Comparison of ENCODE assay signal across 1 cellular context in the genomic region with DNA sequence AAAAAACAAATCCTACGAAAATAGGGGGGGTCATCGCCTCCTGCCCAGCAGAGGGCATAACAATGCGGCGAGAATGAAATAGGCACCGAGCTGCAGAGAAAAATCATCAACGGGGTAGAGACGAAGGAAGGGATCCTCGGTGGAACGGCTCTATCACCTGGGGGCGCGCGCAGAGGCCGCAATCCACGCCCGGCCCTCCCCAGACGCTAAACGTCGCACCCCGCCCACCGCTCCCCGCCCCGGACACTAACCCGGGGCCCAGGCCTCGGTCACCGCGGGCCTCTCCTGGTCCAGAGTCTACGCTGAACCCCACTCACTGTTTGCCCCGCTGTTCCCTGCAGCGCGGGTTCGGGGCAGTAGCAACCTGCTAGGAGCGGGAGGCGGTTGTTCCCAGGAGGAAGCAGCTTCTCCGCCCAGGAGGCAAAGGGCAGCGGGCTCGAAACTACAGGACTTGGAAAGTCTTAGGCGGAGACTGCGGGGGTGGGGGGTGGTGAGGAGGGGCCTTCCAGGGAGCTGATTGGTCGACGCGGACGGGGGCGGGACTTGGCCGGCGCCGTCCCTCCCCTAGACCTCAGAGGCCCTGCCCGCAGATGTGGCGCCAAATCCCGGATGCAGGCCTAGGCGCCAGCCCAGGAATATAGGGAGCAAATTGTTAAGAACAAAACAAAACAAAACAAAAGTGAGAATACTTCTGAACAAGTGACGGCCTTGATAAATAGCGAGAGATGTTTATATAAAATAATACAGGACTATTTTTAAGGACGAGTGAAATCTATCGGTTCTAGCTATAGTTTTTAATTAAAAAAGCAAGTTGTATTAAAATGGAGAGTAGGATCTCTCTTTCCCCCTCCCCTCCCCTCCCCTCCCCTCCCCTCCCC.
TF ChIP-seq lines count a peak whose summit lies in the region.

A gene with protein sequence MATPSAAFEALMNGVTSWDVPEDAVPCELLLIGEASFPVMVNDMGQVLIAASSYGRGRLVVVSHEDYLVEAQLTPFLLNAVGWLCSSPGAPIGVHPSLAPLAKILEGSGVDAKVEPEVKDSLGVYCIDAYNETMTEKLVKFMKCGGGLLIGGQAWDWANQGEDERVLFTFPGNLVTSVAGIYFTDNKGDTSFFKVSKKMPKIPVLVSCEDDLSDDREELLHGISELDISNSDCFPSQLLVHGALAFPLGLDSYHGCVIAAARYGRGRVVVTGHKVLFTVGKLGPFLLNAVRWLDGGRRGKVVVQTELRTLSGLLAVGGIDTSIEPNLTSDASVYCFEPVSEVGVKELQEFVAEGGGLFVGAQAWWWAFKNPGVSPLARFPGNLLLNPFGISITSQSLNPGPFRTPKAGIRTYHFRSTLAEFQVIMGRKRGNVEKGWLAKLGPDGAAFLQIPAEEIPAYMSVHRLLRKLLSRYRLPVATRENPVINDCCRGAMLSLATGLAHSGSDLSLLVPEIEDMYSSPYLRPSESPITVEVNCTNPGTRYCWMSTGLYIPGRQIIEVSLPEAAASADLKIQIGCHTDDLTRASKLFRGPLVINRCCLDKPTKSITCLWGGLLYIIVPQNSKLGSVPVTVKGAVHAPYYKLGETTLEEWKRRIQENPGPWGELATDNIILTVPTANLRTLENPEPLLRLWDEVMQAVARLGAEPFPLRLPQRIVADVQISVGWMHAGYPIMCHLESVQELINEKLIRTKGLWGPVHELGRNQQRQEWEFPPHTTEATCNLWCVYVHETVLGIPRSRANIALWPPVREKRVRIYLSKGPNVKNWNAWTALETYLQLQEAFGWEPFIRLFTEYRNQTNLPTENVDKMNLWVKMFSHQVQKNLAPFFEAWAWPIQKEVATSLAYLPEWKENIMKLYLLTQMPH (minus strand): TSS at position 467 of the 878 bp plus-strand sequence. CDS start 25,568 bp downstream, outside the sequence.

TF ChIP-seq in K562, 482 proteins besides CTCF, POLR2A, EP300 and RAD21 (continued from another document):
- TF ChIP-seq, protein P1, sequence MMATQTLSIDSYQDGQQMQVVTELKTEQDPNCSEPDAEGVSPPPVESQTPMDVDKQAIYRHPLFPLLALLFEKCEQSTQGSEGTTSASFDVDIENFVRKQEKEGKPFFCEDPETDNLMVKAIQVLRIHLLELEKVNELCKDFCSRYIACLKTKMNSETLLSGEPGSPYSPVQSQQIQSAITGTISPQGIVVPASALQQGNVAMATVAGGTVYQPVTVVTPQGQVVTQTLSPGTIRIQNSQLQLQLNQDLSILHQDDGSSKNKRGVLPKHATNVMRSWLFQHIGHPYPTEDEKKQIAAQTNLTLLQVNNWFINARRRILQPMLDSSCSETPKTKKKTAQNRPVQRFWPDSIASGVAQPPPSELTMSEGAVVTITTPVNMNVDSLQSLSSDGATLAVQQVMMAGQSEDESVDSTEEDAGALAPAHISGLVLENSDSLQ (IDR thresholded peaks at IDR 0.05), result no peak; the same call in 1 of the 2 replicates
- TF ChIP-seq MCM5 (IDR thresholded peaks at IDR 0.05; ENCODE audit: low read depth) (no peak), EHMT2 (IDR thresholded peaks at IDR 0.05) (peak; percentile 67; the same call in 1 of the 2 replicates), DMBX1 (CRISPR knock-in tag; IDR thresholded peaks at IDR 0.05; ENCODE audit: borderline replicate concordance) (no peak), POLR2G (IDR thresholded peaks at IDR 0.05; ENCODE audit: low read depth, low read length) (peak; percentile 94), SRF (CRISPR knock-in tag; IDR thresholded peaks at IDR 0.05) (no peak), POLR3A (IDR thresholded peaks at IDR 0.05; ENCODE audit: borderline replicate concordance, extremely low read depth, insufficient read depth, insufficient read length) (no peak), RBM15 (IDR thresholded peaks at IDR 0.05; ENCODE audit: insufficient read depth, low read length) (no peak), HNRNPK (IDR thresholded peaks at IDR 0.05; ENCODE audit: low read depth, low read length, poor library complexity, severe bottlenecking) (peak; percentile 85), TAF1 (IDR thresholded peaks at IDR 0.05; ENCODE audit: control insufficient read depth, extremely low read depth, insufficient read depth, low read length, severe bottlenecking) (peak; percentile 84), ZBTB17 (CRISPR knock-in tag; IDR thresholded peaks at IDR 0.05) (0 out of 2 replicates have a peak, but pooled peaks have one; percentile 54), PTTG1 (tag; IDR thresholded peaks at IDR 0.05; ENCODE audit: low read depth) (no peak), ZNF77 (CRISPR knock-in tag; IDR thresholded peaks at IDR 0.05) (no peak), U2AF1 (optimal IDR thresholded peaks at IDR 0.05; ENCODE audit: low read depth, low read length) (no peak), GABPA (tag; conservative IDR thresholded peaks at IDR 0.05; ENCODE audit: low read depth) (peak; percentile 53), DIDO1 (tag; IDR thresholded peaks at IDR 0.05; ENCODE audit: low read depth) (no peak), GABPB2 (CRISPR knock-in tag; conservative IDR thresholded peaks at IDR 0.05) (no peak), KAT7 (CRISPR knock-in tag; IDR thresholded peaks at IDR 0.05; ENCODE audit: borderline replicate concordance) (peak; percentile 93; the same call in 1 of the 2 replicates), XRCC4 (IDR thresholded peaks at IDR 0.05; ENCODE audit: extremely low read depth, insufficient read depth, insufficient read length) (no peak), JUN (IDR thresholded peaks at IDR 0.05; ENCODE audit: borderline replicate concordance, low read depth, low read length) (peak; percentile 4; the same call in 1 of the 2 replicates), JUN (CRISPR knock-in tag; IDR thresholded peaks at IDR 0.05; ENCODE audit: borderline replicate concordance) (no peak), NFATC3 (IDR thresholded peaks at IDR 0.05) (no peak), PPARD (CRISPR knock-in tag; IDR thresholded peaks at IDR 0.05) (no peak), ETS2 (tag; IDR thresholded peaks at IDR 0.05; ENCODE audit: borderline replicate concordance, poor library complexity, severe bottlenecking) (no peak), RBM39 (optimal IDR thresholded peaks at IDR 0.05; ENCODE audit: low read depth, low read length) (no peak), RCOR1 (IDR thresholded peaks at IDR 0.05; ENCODE audit: borderline replicate concordance in 1 of 2, low read depth in 2 of 2, low read length in 2 of 2) (peak in 1 of 2 experiments; percentile 29; a peak in 1 of 4 replicates), NFE2 (IDR thresholded peaks at IDR 0.05; ENCODE audit: low read depth) (peak; percentile 11), CBFA2T2 (conservative IDR thresholded peaks at IDR 0.05) (no peak), L3MBTL2 (IDR thresholded peaks at IDR 0.05) (peak; percentile 80), ZFPM2 (CRISPR knock-in tag; IDR thresholded peaks at IDR 0.05) (no peak), PRMT5 (CRISPR knock-in tag; IDR thresholded peaks at IDR 0.05) (no peak), FUS (optimal IDR thresholded peaks at IDR 0.05; ENCODE audit: low read depth, low read length) (no peak), KAT2B (IDR thresholded peaks at IDR 0.05; ENCODE audit: low read depth, low read length) (no peak), MCM3 (IDR thresholded peaks at IDR 0.05) (no peak), CCAR2 (IDR thresholded peaks at IDR 0.05; ENCODE audit: low read depth, low read length) (no peak), PHF21A (IDR thresholded peaks at IDR 0.05; ENCODE audit: borderline replicate concordance, low read depth) (no peak), ZFP1 (CRISPR knock-in tag; IDR thresholded peaks at IDR 0.05) (no peak), YY1 (IDR thresholded peaks at IDR 0.05; ENCODE audit: borderline replicate concordance in 1 of 3, control insufficient read depth in 1 of 3, extremely low read depth in 1 of 3, insufficient read depth in 3 of 3, insufficient read length in 1 of 3, insufficient replicate concordance in 2 of 3, low read depth in 1 of 3, low read length in 2 of 3) (peak in 2 of 3 experiments; percentile 13 to 44)
- TF ChIP-seq, protein P2, sequence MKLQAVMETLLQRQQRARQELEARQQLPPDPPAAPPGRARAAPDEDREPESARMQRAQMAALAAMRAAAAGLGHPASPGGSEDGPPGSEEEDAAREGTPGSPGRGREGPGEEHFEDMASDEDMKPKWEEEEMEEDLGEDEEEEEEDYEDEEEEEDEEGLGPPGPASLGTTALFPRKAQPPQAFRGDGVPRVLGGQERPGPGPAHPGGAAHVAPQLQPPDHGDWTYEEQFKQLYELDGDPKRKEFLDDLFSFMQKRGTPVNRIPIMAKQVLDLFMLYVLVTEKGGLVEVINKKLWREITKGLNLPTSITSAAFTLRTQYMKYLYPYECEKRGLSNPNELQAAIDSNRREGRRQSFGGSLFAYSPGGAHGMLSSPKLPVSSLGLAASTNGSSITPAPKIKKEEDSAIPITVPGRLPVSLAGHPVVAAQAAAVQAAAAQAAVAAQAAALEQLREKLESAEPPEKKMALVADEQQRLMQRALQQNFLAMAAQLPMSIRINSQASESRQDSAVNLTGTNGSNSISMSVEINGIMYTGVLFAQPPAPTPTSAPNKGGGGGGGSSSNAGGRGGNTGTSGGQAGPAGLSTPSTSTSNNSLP (IDR thresholded peaks at IDR 0.05; ENCODE audit: borderline replicate concordance, low read depth, low read length), result no peak
- TF ChIP-seq, protein P3, sequence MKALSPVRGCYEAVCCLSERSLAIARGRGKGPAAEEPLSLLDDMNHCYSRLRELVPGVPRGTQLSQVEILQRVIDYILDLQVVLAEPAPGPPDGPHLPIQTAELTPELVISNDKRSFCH (CRISPR knock-in tag; IDR thresholded peaks at IDR 0.05), result no peak
- TF ChIP-seq, protein P3 (tag; IDR thresholded peaks at IDR 0.05), result no peak
- TF ChIP-seq, protein P4, sequence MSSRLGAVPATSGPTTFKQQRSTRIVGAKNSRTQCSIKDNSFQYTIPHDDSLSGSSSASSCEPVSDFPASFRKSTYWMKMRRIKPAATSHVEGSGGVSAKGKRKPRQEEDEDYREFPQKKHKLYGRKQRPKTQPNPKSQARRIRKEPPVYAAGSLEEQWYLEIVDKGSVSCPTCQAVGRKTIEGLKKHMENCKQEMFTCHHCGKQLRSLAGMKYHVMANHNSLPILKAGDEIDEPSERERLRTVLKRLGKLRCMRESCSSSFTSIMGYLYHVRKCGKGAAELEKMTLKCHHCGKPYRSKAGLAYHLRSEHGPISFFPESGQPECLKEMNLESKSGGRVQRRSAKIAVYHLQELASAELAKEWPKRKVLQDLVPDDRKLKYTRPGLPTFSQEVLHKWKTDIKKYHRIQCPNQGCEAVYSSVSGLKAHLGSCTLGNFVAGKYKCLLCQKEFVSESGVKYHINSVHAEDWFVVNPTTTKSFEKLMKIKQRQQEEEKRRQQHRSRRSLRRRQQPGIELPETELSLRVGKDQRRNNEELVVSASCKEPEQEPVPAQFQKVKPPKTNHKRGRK (tag; IDR thresholded peaks at IDR 0.05), result no peak
- TF ChIP-seq, protein P5, sequence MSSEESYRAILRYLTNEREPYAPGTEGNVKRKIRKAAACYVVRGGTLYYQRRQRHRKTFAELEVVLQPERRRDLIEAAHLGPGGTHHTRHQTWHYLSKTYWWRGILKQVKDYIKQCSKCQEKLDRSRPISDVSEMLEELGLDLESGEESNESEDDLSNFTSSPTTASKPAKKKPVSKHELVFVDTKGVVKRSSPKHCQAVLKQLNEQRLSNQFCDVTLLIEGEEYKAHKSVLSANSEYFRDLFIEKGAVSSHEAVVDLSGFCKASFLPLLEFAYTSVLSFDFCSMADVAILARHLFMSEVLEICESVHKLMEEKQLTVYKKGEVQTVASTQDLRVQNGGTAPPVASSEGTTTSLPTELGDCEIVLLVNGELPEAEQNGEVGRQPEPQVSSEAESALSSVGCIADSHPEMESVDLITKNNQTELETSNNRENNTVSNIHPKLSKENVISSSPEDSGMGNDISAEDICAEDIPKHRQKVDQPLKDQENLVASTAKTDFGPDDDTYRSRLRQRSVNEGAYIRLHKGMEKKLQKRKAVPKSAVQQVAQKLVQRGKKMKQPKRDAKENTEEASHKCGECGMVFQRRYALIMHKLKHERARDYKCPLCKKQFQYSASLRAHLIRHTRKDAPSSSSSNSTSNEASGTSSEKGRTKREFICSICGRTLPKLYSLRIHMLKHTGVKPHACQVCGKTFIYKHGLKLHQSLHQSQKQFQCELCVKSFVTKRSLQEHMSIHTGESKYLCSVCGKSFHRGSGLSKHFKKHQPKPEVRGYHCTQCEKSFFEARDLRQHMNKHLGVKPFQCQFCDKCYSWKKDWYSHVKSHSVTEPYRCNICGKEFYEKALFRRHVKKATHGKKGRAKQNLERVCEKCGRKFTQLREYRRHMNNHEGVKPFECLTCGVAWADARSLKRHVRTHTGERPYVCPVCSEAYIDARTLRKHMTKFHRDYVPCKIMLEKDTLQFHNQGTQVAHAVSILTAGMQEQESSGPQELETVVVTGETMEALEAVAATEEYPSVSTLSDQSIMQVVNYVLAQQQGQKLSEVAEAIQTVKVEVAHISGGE (CRISPR knock-in tag; IDR thresholded peaks at IDR 0.05), result no peak
- TF ChIP-seq, protein P6, sequence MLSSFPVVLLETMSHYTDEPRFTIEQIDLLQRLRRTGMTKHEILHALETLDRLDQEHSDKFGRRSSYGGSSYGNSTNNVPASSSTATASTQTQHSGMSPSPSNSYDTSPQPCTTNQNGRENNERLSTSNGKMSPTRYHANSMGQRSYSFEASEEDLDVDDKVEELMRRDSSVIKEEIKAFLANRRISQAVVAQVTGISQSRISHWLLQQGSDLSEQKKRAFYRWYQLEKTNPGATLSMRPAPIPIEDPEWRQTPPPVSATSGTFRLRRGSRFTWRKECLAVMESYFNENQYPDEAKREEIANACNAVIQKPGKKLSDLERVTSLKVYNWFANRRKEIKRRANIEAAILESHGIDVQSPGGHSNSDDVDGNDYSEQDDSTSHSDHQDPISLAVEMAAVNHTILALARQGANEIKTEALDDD (IDR thresholded peaks at IDR 0.05), result no peak; the same call in 1 of the 2 replicates
